8 cellular contexts compared by ENCODE assay signal in the genomic region with DNA sequence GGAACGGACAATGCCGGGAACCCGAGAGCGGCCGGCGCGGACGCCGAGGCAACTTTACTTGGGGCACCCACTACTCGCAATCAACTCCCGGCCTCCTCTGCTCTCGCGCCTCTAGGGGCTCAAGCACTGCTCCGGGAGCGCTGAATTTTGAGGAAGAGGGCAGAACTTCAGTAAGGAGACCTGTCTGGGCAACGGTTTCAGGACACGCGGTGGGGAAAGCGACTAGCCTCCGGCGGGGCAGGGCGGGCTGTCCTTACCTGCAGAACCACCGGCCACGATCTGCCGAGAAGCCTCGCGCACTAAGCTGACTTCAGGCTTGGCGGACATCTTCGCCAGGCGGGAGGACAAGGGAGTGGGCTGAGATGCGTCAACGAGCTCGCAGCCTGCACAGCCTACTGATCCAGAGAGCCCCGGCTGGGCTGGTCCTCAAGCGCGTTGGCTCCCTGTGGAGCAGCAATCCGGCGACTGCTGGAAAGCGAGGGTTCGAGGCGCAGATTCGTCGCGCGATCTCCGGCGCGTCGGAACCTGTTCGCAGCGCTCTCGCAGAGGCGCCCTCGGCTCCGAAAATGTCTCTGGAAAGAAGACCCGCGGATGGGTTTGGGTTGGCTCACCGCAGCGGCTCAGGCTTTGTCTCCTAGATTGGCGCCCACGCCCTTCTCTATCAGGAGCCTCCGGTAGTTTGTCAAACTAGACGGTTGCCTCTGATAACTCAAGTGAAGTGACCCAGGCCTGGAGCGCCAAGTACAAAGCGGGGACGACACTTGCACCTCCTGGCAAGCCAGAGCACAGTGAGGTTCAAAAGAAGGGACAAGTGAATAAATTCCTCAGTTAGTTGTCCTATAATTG. TPM values are rescaled to one million over a fixed set of nuclear protein-coding genes. Genes with fewer than 3 reads are reported as not detected.
DNase-seq lines count a peak whose midpoint lies in the region; ATAC-seq and TF ChIP-seq lines count a peak whose summit lies in the region.

TSS of gene SLC25A21 (minus strand) at position 583 of the 846 bp plus-strand sequence.

- no peaks in the 10 kb centered on the region for H3K36me3 ChIP-seq in endodermal cell (ENCODE audit: control insufficient read depth, insufficient read depth, low read length)
- H3K36me3 ChIP-seq in liver (ENCODE audit: control insufficient read depth in 4 of 4, insufficient read depth in 3 of 4, low read depth in 1 of 4, low read length in 3 of 4) = no peaks in the 10 kb centered on the region
- H3K36me3 ChIP-seq in subcutaneous abdominal adipose tissue (ENCODE audit: control insufficient read depth in 5 of 5, insufficient read depth in 5 of 5, low read length in 5 of 5) = no peaks in the 10 kb centered on the region

- no peaks in the 10 kb centered on the region for H3K9me3 Mint-ChIP-seq in endodermal cell

- no peaks in the 10 kb centered on the region for H3K4me1 ChIP-seq in endodermal cell (ENCODE audit: control insufficient read depth, insufficient read depth, low read length)
- H3K4me1 ChIP-seq in liver (ENCODE audit: control insufficient read depth in 4 of 4, insufficient read depth in 4 of 4, low read length in 3 of 4) = peaks cover 0 to 15% (median 7%) of the 10 kb centered on the region in 4 donors
- peaks cover 0 to 18% (median 13%) of the 10 kb centered on the region in 5 donors for H3K4me1 ChIP-seq in subcutaneous abdominal adipose tissue (ENCODE audit: control insufficient read depth in 5 of 5, insufficient read depth in 5 of 5, low read length in 5 of 5)

- no peak for ATAC-seq in HG03159 (IDR thresholded peaks at IDR 0.05; ENCODE audit: unreplicated experiment)

- H3K27ac Mint-ChIP-seq in endodermal cell = peak within 1 kb of the TSS; percentile 99

- peak within 1 kb of the TSS; percentile 91 for H3K9ac ChIP-seq in endodermal cell (ENCODE audit: extremely low read depth, low read length, poor library complexity, severe bottlenecking)
- peak within 1 kb of the TSS; percentile 81 to 88 for H3K9ac ChIP-seq in liver (ENCODE audit: low read depth in 1 of 2, low read length in 2 of 2)
- peak within 1 kb of the TSS; percentile 51 to 83 (median 72) for H3K9ac ChIP-seq in subcutaneous abdominal adipose tissue (ENCODE audit: low read length in 5 of 5)

- H3K9me3 ChIP-seq in endodermal cell (ENCODE audit: control insufficient read depth, low read length) (no peaks in the 10 kb centered on the region), liver (ENCODE audit: control insufficient read depth in 4 of 4, low read length in 3 of 4) (no peaks in the 10 kb centered on the region), subcutaneous abdominal adipose tissue (ENCODE audit: control insufficient read depth in 5 of 5, low read length in 5 of 5) (no peaks in the 10 kb centered on the region)

- peaks cover 10% of the 10 kb centered on the region for H3K4me1 Mint-ChIP-seq in endodermal cell

- TF ChIP-seq CTCF in AG10803 (conservative IDR thresholded peaks at IDR 0.05; ENCODE audit: low read length) (peak; percentile 26; the same call in 1 of the 2 replicates), endodermal cell (conservative IDR thresholded peaks at IDR 0.05) (peak; percentile 25), liver (IDR thresholded peaks at IDR 0.05; ENCODE audit: low read depth, low read length, missing input control) (no peak)

- 0 to 1% methylated on average over 13 to 66 of the region's 66 CpGs for WGBS in endodermal cell (ENCODE audit: insufficient coverage in 1 of 2, insufficient read length in 1 of 2), 2 experiments
- WGBS in liver = 2% methylated on average over 66 of the region's 66 CpGs

- H3K27me3 ChIP-seq in endodermal cell (ENCODE audit: control insufficient read depth, insufficient read depth, low read length, poor library complexity, severe bottlenecking) (no peaks in the 10 kb centered on the region), liver (ENCODE audit: control insufficient read depth in 4 of 4, insufficient read depth in 4 of 4, low read length in 3 of 4) (no peaks in the 10 kb centered on the region), subcutaneous abdominal adipose tissue (ENCODE audit: control insufficient read depth in 5 of 5, insufficient read depth in 4 of 5, low read length in 5 of 5) (no peaks in the 10 kb centered on the region)

- H3K27ac ChIP-seq in endodermal cell (ENCODE audit: low read depth, low read length) (peak within 1 kb of the TSS; percentile 91), liver (ENCODE audit: low read depth in 1 of 2, low read length in 2 of 2) (peak within 1 kb of the TSS; percentile 79 to 86), subcutaneous abdominal adipose tissue (ENCODE audit: low read depth, low read length) (peak within 1 kb of the TSS; percentile 60)

- peak within 1 kb of the TSS; percentile 86 for H3K4me3 Mint-ChIP-seq in endodermal cell

- DNase-seq in AG10803 (ENCODE audit: low read depth) = peak; percentile 79
- peak; percentile 63 to 97 (median 92) for DNase-seq in HUDEP-2 (lab: John Stamatoyannopoulos, UW; ENCODE audit: unreplicated experiment in 76 of 76)
- peak; percentile 5 for DNase-seq in RPMI8226
- peak; percentile 92 for DNase-seq in endodermal cell
- DNase-seq in activated gamma-delta T cell treated with Interleukin-2 at 50 U/mL for 16 hours = no peak

- H3K27me3 Mint-ChIP-seq in endodermal cell (ENCODE audit: insufficient read depth) = peaks cover 5% of the 10 kb centered on the region

- TF ChIP-seq RAD21 in liver (IDR thresholded peaks at IDR 0.05) = peak in 1 of 2 donors; percentile 5

- H3K4me3 ChIP-seq in AG10803 (ENCODE audit: low read length) = peak within 1 kb of the TSS; percentile 92
- H3K4me3 ChIP-seq in endodermal cell (ENCODE audit: low read length) = peak within 1 kb of the TSS; percentile 87
- peak within 1 kb of the TSS; percentile 58 to 96 (median 91) for H3K4me3 ChIP-seq in liver (ENCODE audit: low read depth in 1 of 3, low read length in 3 of 3)
- H3K4me3 ChIP-seq in subcutaneous abdominal adipose tissue (ENCODE audit: low read depth in 1 of 5, low read length in 5 of 5) = peak within 1 kb of the TSS; percentile 82 to 98 (median 88)

- no peaks in the 10 kb centered on the region for H3K36me3 Mint-ChIP-seq in endodermal cell (ENCODE audit: low read depth)

TF ChIP-seq in liver, 16 proteins besides CTCF, POLR2A, EP300 and RAD21 (continues in another document):
- TF ChIP-seq FOXA1 (IDR thresholded peaks at IDR 0.05) (no peak), EGR1 (IDR thresholded peaks at IDR 0.05; ENCODE audit: low read depth in 2 of 2) (no peak), HNF4G (IDR thresholded peaks at IDR 0.05) (no peak), YY1 (IDR thresholded peaks at IDR 0.05) (peak; percentile 92), RXRA (IDR thresholded peaks at IDR 0.05) (no peak), FOXA2 (IDR thresholded peaks at IDR 0.05) (no peak), GABPA (IDR thresholded peaks at IDR 0.05 in 1 of 2, conservative IDR thresholded peaks at IDR 0.05 in 1 of 2) (no peak), HNF4A (conservative IDR thresholded peaks at IDR 0.05) (peak; percentile 10 to 17), SP1 (IDR thresholded peaks at IDR 0.05) (no peak), JUND (IDR thresholded peaks at IDR 0.05) (peak in 1 of 2 donors; percentile 24), TAF1 (conservative IDR thresholded peaks at IDR 0.05) (peak; percentile 68), NR2F2 (IDR thresholded peaks at IDR 0.05) (no peak)
- TF ChIP-seq, protein P1, sequence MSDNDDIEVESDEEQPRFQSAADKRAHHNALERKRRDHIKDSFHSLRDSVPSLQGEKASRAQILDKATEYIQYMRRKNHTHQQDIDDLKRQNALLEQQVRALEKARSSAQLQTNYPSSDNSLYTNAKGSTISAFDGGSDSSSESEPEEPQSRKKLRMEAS (IDR thresholded peaks at IDR 0.05) = peak; percentile 28
- TF ChIP-seq, protein P2, sequence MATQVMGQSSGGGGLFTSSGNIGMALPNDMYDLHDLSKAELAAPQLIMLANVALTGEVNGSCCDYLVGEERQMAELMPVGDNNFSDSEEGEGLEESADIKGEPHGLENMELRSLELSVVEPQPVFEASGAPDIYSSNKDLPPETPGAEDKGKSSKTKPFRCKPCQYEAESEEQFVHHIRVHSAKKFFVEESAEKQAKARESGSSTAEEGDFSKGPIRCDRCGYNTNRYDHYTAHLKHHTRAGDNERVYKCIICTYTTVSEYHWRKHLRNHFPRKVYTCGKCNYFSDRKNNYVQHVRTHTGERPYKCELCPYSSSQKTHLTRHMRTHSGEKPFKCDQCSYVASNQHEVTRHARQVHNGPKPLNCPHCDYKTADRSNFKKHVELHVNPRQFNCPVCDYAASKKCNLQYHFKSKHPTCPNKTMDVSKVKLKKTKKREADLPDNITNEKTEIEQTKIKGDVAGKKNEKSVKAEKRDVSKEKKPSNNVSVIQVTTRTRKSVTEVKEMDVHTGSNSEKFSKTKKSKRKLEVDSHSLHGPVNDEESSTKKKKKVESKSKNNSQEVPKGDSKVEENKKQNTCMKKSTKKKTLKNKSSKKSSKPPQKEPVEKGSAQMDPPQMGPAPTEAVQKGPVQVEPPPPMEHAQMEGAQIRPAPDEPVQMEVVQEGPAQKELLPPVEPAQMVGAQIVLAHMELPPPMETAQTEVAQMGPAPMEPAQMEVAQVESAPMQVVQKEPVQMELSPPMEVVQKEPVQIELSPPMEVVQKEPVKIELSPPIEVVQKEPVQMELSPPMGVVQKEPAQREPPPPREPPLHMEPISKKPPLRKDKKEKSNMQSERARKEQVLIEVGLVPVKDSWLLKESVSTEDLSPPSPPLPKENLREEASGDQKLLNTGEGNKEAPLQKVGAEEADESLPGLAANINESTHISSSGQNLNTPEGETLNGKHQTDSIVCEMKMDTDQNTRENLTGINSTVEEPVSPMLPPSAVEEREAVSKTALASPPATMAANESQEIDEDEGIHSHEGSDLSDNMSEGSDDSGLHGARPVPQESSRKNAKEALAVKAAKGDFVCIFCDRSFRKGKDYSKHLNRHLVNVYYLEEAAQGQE (IDR thresholded peaks at IDR 0.05) = peak; percentile 71
- TF ChIP-seq, protein P3, sequence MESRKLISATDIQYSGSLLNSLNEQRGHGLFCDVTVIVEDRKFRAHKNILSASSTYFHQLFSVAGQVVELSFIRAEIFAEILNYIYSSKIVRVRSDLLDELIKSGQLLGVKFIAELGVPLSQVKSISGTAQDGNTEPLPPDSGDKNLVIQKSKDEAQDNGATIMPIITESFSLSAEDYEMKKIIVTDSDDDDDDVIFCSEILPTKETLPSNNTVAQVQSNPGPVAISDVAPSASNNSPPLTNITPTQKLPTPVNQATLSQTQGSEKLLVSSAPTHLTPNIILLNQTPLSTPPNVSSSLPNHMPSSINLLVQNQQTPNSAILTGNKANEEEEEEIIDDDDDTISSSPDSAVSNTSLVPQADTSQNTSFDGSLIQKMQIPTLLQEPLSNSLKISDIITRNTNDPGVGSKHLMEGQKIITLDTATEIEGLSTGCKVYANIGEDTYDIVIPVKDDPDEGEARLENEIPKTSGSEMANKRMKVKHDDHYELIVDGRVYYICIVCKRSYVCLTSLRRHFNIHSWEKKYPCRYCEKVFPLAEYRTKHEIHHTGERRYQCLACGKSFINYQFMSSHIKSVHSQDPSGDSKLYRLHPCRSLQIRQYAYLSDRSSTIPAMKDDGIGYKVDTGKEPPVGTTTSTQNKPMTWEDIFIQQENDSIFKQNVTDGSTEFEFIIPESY (IDR thresholded peaks at IDR 0.05) = peak; percentile 84

RNA-seq across cellular contexts. Expression of gene SLC25A21, which starts in this region (rescaled TPM):
- 1 to 10 TPM; 1.9 TPM for total RNA-seq in endodermal cell
- 2.2 TPM for polyA plus RNA-seq in endodermal cell (2013, experiment 1 of 2)
- polyA plus RNA-seq in endodermal cell (2013, experiment 2 of 2) = 1.6 TPM
- 10 to 100 TPM in 1 of 2 donors, under 1 TPM in 1; 0.17 to 24.3 TPM for total RNA-seq in liver
- polyA plus RNA-seq in liver = under 1 TPM; 0.13 to 0.29 TPM
